Comparison of ENCODE assay signal across 8 cellular contexts in genomic region chr20:24855848-24856247, GRCh38.
"Had no signal": no experiment of that assay in that cellular context is flagged by ENCODE, and none has a peak within 500 bp of the region (broad histone marks: within the 10 kb centered on the region; RNA-seq: fewer than 3 reads in every experiment).

No MANE protein-coding gene starts in this region.

- DNase-seq: GM23248, GOT3, H7, HFFc6, IMR-90, KBM-7 had no signal

- H2AFZ ChIP-seq: GM23248 had no signal

- H3K9me3 ChIP-seq: HAP-1 had no signal

- H3K4me3 ChIP-seq: GM23248, HAP-1 had no signal

- H3K27ac Mint-ChIP-seq: HFFc6 had no signal

- H3K36me3 ChIP-seq: HAP-1 had no signal

- H3K4me3 Mint-ChIP-seq: HFFc6 had no signal

- H3K9ac ChIP-seq: GM23248 had no signal

- FAIRE-seq: HTR-8/SVneo had no signal

- H3K4me1 ChIP-seq: HAP-1 had no signal

- H3K27ac ChIP-seq: GM23248 had no signal
